Comparison of ENCODE assay signal across 2 cellular contexts in the genomic region with DNA sequence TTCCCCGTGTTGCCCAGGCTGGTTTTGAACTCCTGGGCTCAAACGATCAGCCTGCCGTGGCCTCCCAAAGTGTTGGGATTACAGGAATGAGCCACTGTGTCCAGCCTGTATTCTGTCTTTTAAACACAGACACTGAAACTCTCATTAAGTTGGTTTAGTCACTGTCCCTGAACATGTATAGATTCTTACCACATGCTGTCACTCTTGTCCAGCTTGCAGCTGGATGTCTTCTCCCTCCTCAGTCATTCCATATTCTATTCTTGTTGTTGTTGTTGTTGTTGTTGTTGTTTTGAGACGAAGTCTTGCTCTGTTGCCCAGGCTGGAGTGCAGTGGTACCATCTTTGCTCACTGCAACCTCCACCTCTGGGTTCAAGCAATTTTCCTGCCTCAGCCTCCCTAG.
TF ChIP-seq lines count a peak whose summit lies in the region.

No MANE protein-coding gene starts in this region.

TF ChIP-seq in HEK293, 187 proteins besides CTCF, POLR2A, EP300 and RAD21:
- TF ChIP-seq ZSCAN23 (tag by site-specific recombination; IDR thresholded peaks at IDR 0.05) (no peak), ZNF530 (tag by site-specific recombination; IDR thresholded peaks at IDR 0.05; ENCODE audit: low read depth) (no peak), ZBTB20 (tag by site-specific recombination; IDR thresholded peaks at IDR 0.05) (peak; percentile 49), ZNF776 (tag by site-specific recombination; IDR thresholded peaks at IDR 0.05; ENCODE audit: borderline replicate concordance) (no peak)
- TF ChIP-seq, protein P1, sequence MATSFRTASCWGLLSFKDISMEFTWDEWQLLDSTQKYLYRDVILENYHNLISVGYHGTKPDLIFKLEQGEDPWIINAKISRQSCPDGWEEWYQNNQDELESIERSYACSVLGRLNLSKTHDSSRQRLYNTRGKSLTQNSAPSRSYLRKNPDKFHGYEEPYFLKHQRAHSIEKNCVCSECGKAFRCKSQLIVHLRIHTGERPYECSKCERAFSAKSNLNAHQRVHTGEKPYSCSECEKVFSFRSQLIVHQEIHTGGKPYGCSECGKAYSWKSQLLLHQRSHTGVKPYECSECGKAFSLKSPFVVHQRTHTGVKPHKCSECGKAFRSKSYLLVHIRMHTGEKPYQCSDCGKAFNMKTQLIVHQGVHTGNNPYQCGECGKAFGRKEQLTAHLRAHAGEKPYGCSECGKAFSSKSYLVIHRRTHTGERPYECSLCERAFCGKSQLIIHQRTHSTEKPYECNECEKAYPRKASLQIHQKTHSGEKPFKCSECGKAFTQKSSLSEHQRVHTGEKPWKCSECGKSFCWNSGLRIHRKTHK (tag by site-specific recombination; IDR thresholded peaks at IDR 0.05) = no peak
- TF ChIP-seq, protein P2, sequence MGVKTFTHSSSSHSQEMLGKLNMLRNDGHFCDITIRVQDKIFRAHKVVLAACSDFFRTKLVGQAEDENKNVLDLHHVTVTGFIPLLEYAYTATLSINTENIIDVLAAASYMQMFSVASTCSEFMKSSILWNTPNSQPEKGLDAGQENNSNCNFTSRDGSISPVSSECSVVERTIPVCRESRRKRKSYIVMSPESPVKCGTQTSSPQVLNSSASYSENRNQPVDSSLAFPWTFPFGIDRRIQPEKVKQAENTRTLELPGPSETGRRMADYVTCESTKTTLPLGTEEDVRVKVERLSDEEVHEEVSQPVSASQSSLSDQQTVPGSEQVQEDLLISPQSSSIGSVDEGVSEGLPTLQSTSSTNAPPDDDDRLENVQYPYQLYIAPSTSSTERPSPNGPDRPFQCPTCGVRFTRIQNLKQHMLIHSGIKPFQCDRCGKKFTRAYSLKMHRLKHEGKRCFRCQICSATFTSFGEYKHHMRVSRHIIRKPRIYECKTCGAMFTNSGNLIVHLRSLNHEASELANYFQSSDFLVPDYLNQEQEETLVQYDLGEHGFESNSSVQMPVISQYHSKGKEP (tag by site-specific recombination; IDR thresholded peaks at IDR 0.05) = no peak

TF ChIP-seq in H1, 55 proteins besides CTCF, POLR2A, EP300 and RAD21:
- TF ChIP-seq CBX5 (IDR thresholded peaks at IDR 0.05; ENCODE audit: low read depth, low read length) (no peak), ASH2L (IDR thresholded peaks at IDR 0.05; ENCODE audit: low read length) (no peak), GABPA (IDR thresholded peaks at IDR 0.05; ENCODE audit: borderline replicate concordance, insufficient read depth, low read length) (no peak), KDM5A (IDR thresholded peaks at IDR 0.05; ENCODE audit: low read length) (no peak), POU5F1 (IDR thresholded peaks at IDR 0.05; ENCODE audit: low read depth, low read length) (no peak), EZH2 (IDR thresholded peaks at IDR 0.05; ENCODE audit: low read depth, low read length, severe bottlenecking) (no peak), SAP30 (IDR thresholded peaks at IDR 0.05; ENCODE audit: insufficient read depth, insufficient replicate concordance, low read length) (no peak), CTBP2 (IDR thresholded peaks at IDR 0.05; ENCODE audit: borderline replicate concordance, insufficient read depth, insufficient read length, low read length) (no peak), CHD2 (IDR thresholded peaks at IDR 0.05; ENCODE audit: low read length) (no peak), HDAC6 (IDR thresholded peaks at IDR 0.05; ENCODE audit: low read depth, low read length) (no peak), KDM4A (IDR thresholded peaks at IDR 0.05; ENCODE audit: low read depth, low read length, severe bottlenecking) (no peak), RNF2 (IDR thresholded peaks at IDR 0.05; ENCODE audit: borderline replicate concordance, low read depth, low read length, missing control alignments, poor library complexity, severe bottlenecking) (no peak), TAF1 (IDR thresholded peaks at IDR 0.05; ENCODE audit: low read depth, low read length) (no peak), CEBPB (IDR thresholded peaks at IDR 0.05; ENCODE audit: low read depth, low read length) (no peak), RBBP5 (IDR thresholded peaks at IDR 0.05; ENCODE audit: borderline replicate concordance, low read depth, low read length) (no peak)
- TF ChIP-seq, protein P3, sequence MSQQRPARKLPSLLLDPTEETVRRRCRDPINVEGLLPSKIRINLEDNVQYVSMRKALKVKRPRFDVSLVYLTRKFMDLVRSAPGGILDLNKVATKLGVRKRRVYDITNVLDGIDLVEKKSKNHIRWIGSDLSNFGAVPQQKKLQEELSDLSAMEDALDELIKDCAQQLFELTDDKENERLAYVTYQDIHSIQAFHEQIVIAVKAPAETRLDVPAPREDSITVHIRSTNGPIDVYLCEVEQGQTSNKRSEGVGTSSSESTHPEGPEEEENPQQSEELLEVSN (IDR thresholded peaks at IDR 0.05) = no peak
- TF ChIP-seq, protein P4, sequence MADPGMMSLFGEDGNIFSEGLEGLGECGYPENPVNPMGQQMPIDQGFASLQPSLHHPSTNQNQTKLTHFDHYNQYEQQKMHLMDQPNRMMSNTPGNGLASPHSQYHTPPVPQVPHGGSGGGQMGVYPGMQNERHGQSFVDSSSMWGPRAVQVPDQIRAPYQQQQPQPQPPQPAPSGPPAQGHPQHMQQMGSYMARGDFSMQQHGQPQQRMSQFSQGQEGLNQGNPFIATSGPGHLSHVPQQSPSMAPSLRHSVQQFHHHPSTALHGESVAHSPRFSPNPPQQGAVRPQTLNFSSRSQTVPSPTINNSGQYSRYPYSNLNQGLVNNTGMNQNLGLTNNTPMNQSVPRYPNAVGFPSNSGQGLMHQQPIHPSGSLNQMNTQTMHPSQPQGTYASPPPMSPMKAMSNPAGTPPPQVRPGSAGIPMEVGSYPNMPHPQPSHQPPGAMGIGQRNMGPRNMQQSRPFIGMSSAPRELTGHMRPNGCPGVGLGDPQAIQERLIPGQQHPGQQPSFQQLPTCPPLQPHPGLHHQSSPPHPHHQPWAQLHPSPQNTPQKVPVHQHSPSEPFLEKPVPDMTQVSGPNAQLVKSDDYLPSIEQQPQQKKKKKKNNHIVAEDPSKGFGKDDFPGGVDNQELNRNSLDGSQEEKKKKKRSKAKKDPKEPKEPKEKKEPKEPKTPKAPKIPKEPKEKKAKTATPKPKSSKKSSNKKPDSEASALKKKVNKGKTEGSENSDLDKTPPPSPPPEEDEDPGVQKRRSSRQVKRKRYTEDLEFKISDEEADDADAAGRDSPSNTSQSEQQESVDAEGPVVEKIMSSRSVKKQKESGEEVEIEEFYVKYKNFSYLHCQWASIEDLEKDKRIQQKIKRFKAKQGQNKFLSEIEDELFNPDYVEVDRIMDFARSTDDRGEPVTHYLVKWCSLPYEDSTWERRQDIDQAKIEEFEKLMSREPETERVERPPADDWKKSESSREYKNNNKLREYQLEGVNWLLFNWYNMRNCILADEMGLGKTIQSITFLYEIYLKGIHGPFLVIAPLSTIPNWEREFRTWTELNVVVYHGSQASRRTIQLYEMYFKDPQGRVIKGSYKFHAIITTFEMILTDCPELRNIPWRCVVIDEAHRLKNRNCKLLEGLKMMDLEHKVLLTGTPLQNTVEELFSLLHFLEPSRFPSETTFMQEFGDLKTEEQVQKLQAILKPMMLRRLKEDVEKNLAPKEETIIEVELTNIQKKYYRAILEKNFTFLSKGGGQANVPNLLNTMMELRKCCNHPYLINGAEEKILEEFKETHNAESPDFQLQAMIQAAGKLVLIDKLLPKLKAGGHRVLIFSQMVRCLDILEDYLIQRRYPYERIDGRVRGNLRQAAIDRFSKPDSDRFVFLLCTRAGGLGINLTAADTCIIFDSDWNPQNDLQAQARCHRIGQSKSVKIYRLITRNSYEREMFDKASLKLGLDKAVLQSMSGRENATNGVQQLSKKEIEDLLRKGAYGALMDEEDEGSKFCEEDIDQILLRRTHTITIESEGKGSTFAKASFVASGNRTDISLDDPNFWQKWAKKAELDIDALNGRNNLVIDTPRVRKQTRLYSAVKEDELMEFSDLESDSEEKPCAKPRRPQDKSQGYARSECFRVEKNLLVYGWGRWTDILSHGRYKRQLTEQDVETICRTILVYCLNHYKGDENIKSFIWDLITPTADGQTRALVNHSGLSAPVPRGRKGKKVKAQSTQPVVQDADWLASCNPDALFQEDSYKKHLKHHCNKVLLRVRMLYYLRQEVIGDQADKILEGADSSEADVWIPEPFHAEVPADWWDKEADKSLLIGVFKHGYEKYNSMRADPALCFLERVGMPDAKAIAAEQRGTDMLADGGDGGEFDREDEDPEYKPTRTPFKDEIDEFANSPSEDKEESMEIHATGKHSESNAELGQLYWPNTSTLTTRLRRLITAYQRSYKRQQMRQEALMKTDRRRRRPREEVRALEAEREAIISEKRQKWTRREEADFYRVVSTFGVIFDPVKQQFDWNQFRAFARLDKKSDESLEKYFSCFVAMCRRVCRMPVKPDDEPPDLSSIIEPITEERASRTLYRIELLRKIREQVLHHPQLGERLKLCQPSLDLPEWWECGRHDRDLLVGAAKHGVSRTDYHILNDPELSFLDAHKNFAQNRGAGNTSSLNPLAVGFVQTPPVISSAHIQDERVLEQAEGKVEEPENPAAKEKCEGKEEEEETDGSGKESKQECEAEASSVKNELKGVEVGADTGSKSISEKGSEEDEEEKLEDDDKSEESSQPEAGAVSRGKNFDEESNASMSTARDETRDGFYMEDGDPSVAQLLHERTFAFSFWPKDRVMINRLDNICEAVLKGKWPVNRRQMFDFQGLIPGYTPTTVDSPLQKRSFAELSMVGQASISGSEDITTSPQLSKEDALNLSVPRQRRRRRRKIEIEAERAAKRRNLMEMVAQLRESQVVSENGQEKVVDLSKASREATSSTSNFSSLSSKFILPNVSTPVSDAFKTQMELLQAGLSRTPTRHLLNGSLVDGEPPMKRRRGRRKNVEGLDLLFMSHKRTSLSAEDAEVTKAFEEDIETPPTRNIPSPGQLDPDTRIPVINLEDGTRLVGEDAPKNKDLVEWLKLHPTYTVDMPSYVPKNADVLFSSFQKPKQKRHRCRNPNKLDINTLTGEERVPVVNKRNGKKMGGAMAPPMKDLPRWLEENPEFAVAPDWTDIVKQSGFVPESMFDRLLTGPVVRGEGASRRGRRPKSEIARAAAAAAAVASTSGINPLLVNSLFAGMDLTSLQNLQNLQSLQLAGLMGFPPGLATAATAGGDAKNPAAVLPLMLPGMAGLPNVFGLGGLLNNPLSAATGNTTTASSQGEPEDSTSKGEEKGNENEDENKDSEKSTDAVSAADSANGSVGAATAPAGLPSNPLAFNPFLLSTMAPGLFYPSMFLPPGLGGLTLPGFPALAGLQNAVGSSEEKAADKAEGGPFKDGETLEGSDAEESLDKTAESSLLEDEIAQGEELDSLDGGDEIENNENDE (IDR thresholded peaks at IDR 0.05; ENCODE audit: insufficient replicate concordance, low read length) = no peak
- TF ChIP-seq, protein P5, sequence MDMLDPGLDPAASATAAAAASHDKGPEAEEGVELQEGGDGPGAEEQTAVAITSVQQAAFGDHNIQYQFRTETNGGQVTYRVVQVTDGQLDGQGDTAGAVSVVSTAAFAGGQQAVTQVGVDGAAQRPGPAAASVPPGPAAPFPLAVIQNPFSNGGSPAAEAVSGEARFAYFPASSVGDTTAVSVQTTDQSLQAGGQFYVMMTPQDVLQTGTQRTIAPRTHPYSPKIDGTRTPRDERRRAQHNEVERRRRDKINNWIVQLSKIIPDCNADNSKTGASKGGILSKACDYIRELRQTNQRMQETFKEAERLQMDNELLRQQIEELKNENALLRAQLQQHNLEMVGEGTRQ (IDR thresholded peaks at IDR 0.05; ENCODE audit: low read length) = no peak
